Comparison of ENCODE assay signal across 9 cellular contexts in genomic region chr21:34808569-34809204, GRCh38.
DNase-seq lines count a peak whose midpoint lies in the region; ATAC-seq and TF ChIP-seq lines count a peak whose summit lies in the region.
"Had no signal": no experiment of that assay in that cellular context is flagged by ENCODE, and none has a peak within 500 bp of the region (broad histone marks: within the 10 kb centered on the region; RNA-seq: fewer than 3 reads in every experiment).

No MANE protein-coding gene starts in this region.

- peaks cover 6% of the 10 kb centered on the region for H3K36me3 ChIP-seq in CD4-positive, alpha-beta memory T cell (ENCODE audit: insufficient read depth, low read length)
- H3K36me3 ChIP-seq in MG63 (peaks cover 76% of the 10 kb centered on the region), mammary epithelial cell (ENCODE audit: insufficient read depth, low read length) (peaks cover 24% of the 10 kb centered on the region)

- no peak for ATAC-seq in GM21515 (IDR thresholded peaks at IDR 0.05; ENCODE audit: unreplicated experiment)

- no TSS peak for BruUV-seq in mammary epithelial cell (replicated peaks; lab: Mats Ljungman, UMichigan)

- H3K9ac ChIP-seq in mammary epithelial cell (ENCODE audit: insufficient read depth, low read length), result peak overlapping the region; percentile 95

- H3K27me3 ChIP-seq in CD4-positive, alpha-beta memory T cell (ENCODE audit: insufficient read depth, low read length), result no peaks in the 10 kb centered on the region
- H3K27me3 ChIP-seq in MG63 (no peaks in the 10 kb centered on the region), mammary epithelial cell (ENCODE audit: insufficient read depth, low read length) (no peaks in the 10 kb centered on the region)

- dilution Hi-C loops in mammary epithelial cell (cut with HindIII; ENCODE audit: low sequenced_read_pairs), result loop anchor here (5.0 kb wide), 1 partner anchor 101 kb away; no protein-coding TSS in a partner anchor

- H3K4me1 ChIP-seq in CD4-positive, alpha-beta memory T cell (ENCODE audit: insufficient read depth, low read length), result peaks cover 69% of the 10 kb centered on the region
- peaks cover 79% of the 10 kb centered on the region for H3K4me1 ChIP-seq in mammary epithelial cell (ENCODE audit: insufficient read depth, low read length)

- intact Hi-C loops in CD4-positive, alpha-beta memory T cell (cut with micrococcal nuclease), result loop anchor here (2.0 to 5.0 kb wide), 2 partner anchors 80 to 239 kb away; partner anchors contain the start of gene RUNX1
- intact Hi-C loops in mammary epithelial cell (cut with micrococcal nuclease), result loop anchor here (2.0 to 10.0 kb wide), 2 partner anchors 64 to 566 kb away; no protein-coding TSS in a partner anchor

- POLR2A ChIA-PET in CD4-positive, alpha-beta memory T cell (lab: Charles Lee; ENCODE audit: partially characterized antibody), result interaction anchor here (1.2 to 1.8 kb wide), 2 partner anchors 79 to 81 kb away, joined by 3 to 10 read pairs; no protein-coding TSS in a partner anchor

- 22% methylated on average over 7 of the region's 7 CpGs for WGBS in mammary epithelial cell (ENCODE audit: low coverage, missing lambda C conversion rate)

- no peak overlapping the region for H3K4me3 ChIP-seq in CD4-positive, alpha-beta memory T cell (ENCODE audit: low read length in 2 of 2)
- H3K4me3 ChIP-seq in MG63, result no peak overlapping the region
- H3K4me3 ChIP-seq in mammary epithelial cell (replicated peaks in 1 of 3; ENCODE audit: insufficient read depth in 1 of 3, low read depth in 2 of 3, low read length in 3 of 3), result no peak overlapping the region

- no peaks in the 10 kb centered on the region for H4K20me1 ChIP-seq in mammary epithelial cell (ENCODE audit: insufficient read depth, low read length)

- H3K4me1 Mint-ChIP-seq in CD4-positive, alpha-beta memory T cell, result peaks cover 72 to 95% (median 84%) of the 10 kb centered on the region in 4 donors
- H3K4me1 Mint-ChIP-seq in osteocyte (ENCODE audit: unreplicated experiment), result peaks cover 61% of the 10 kb centered on the region

- no peak for TF ChIP-seq CTCF in mammary epithelial cell (conservative IDR thresholded peaks at IDR 0.05 in 1 of 2, IDR thresholded peaks at IDR 0.05 in 1 of 2; ENCODE audit: extremely low read depth in 1 of 2, insufficient read depth in 1 of 2, low read depth in 1 of 2, low read length in 2 of 2)
- no peak for TF ChIP-seq CTCF in osteocyte (IDR thresholded peaks at IDR 0.05)

- peak overlapping the region; percentile 68 for H3K4me2 ChIP-seq in mammary epithelial cell (ENCODE audit: insufficient read depth, low read depth, low read length)

- peaks cover 69% of the 10 kb centered on the region for H3K79me2 ChIP-seq in mammary epithelial cell (ENCODE audit: insufficient read depth, low read length)

- peak overlapping the region; percentile 75 to 99 (median 91) for H3K27ac Mint-ChIP-seq in CD4-positive, alpha-beta memory T cell
- H3K27ac Mint-ChIP-seq in osteocyte (ENCODE audit: unreplicated experiment), result peak overlapping the region; percentile 94

- DNase-seq in CD4-positive, alpha-beta memory T cell, result no peak
- peak; percentile 49 for DNase-seq in MG63
- DNase-seq in mammary epithelial cell, result peak; percentile 77
- no peak for DNase-seq in osteocyte (ENCODE audit: extremely low spot score, unreplicated experiment)
- DNase-seq in hepatic stellate cell (ENCODE audit: low spot score), result no peak
- DNase-seq in NCI-H526 (lab: John Stamatoyannopoulos, UW), result no peak
- DNase-seq in NK-92 (lab: John Stamatoyannopoulos, UW; ENCODE audit: unreplicated experiment), result no peak
- DNase-seq: NCI-H524 treated with DMSO at 0.1 percent for 48 hours had no signal

- H3K27me3 Mint-ChIP-seq in CD4-positive, alpha-beta memory T cell, result no peaks in the 10 kb centered on the region
- H3K27me3 Mint-ChIP-seq in osteocyte (ENCODE audit: unreplicated experiment), result no peaks in the 10 kb centered on the region

- peak overlapping the region; percentile 59 for H3K27ac ChIP-seq in CD4-positive, alpha-beta memory T cell (ENCODE audit: low read depth, low read length)
- H3K27ac ChIP-seq in mammary epithelial cell (ENCODE audit: insufficient read depth, low read depth, low read length), result peak overlapping the region; percentile 100

- peaks cover 12 to 64% of the 10 kb centered on the region in 2 donors for H3K36me3 Mint-ChIP-seq in CD4-positive, alpha-beta memory T cell
- peaks cover 25% of the 10 kb centered on the region for H3K36me3 Mint-ChIP-seq in osteocyte (ENCODE audit: unreplicated experiment)

- in situ Hi-C loops in mammary epithelial cell (cut with MboI; ENCODE audit: low sequenced_read_pairs in 2 of 2), result no loop called here

- H3K4me3 Mint-ChIP-seq in CD4-positive, alpha-beta memory T cell, result peak overlapping the region; percentile 26 to 79 (median 64)
- no peak overlapping the region for H3K4me3 Mint-ChIP-seq in osteocyte (ENCODE audit: unreplicated experiment)

- H2AFZ ChIP-seq in mammary epithelial cell (ENCODE audit: low read depth, low read length), result no peak overlapping the region

- CTCF ChIA-PET in CD4-positive, alpha-beta memory T cell (lab: Charles Lee; ENCODE audit: partially characterized antibody), result interaction anchor here (1.1 kb wide), 2 partner anchors 79 to 591 kb away, joined by 4 to 6 read pairs; no protein-coding TSS in a partner anchor
- CTCF ChIA-PET in mammary epithelial cell (lab: Charles Lee; ENCODE audit: low non-redundant PET), result no interaction called here

- no peaks in the 10 kb centered on the region for H3K9me3 ChIP-seq in CD4-positive, alpha-beta memory T cell (ENCODE audit: control insufficient read depth in 1 of 2, low read length in 2 of 2)
- H3K9me3 ChIP-seq in MG63, result peaks cover 25% of the 10 kb centered on the region
- peaks cover 4% of the 10 kb centered on the region for H3K9me3 ChIP-seq in mammary epithelial cell (replicated peaks; ENCODE audit: insufficient read depth, low read length)

- H3K9me3 Mint-ChIP-seq in CD4-positive, alpha-beta memory T cell, result peaks cover 0 to 3% (median 0%) of the 10 kb centered on the region in 8 donors
- peaks cover 29% of the 10 kb centered on the region for H3K9me3 Mint-ChIP-seq in osteocyte (ENCODE audit: unreplicated experiment)

Comparison
In these comparisons a context has a peak if more than half of its experiments do, and no peak if none do; other contexts are left out.
1. DNase-seq: peak in MG63 (single experiment) and mammary epithelial cell (single experiment); none in CD4-positive, alpha-beta memory T cell (0 of 5), osteocyte (single experiment), hepatic stellate cell (single experiment), NCI-H526 (0 of 2) and NK-92 (single experiment).